Comparison of ENCODE assay signal across 8 cellular contexts in genomic region chr1:89525169-89525855, GRCh38. TPM values are rescaled to one million over a fixed set of nuclear protein-coding genes. Genes with fewer than 3 reads are reported as not detected.
A peak's percentile ranks its signal among the peaks of the same experiment; 100 is the strongest.
DNase-seq lines count a peak whose midpoint lies in the region; ATAC-seq and TF ChIP-seq lines count a peak whose summit lies in the region.

No MANE protein-coding gene starts in this region.

- H3K4me3 ChIP-seq in A673 (ENCODE audit: low read depth, low read length, poor library complexity, severe bottlenecking), result peak overlapping the region; percentile 91
- H3K4me3 ChIP-seq in gastroesophageal sphincter, result peak overlapping the region; percentile 78 to 96
- H3K4me3 ChIP-seq in osteoblast (ENCODE audit: insufficient read depth, low read length), result peak overlapping the region; percentile 85

- ATAC-seq in GM18511 (IDR thresholded peaks at IDR 0.05; ENCODE audit: unreplicated experiment) (peak; percentile 31), HG03139 (IDR thresholded peaks at IDR 0.05; ENCODE audit: unreplicated experiment) (peak; percentile 29), gastroesophageal sphincter (no peak), HG03175 (IDR thresholded peaks at IDR 0.05; ENCODE audit: unreplicated experiment) (no peak)

- peak; percentile 33; the same call in 1 of the 2 replicates for TF ChIP-seq CTCF in A673 (conservative IDR thresholded peaks at IDR 0.05; ENCODE audit: low read depth, low read length)
- TF ChIP-seq CTCF in gastroesophageal sphincter (IDR thresholded peaks at IDR 0.05), result no peak
- TF ChIP-seq CTCF in osteoblast (IDR thresholded peaks at IDR 0.05; ENCODE audit: extremely low read depth, low read depth, low read length), result no peak

- no peaks in the 10 kb centered on the region for H3K79me2 ChIP-seq in osteoblast (ENCODE audit: insufficient read depth, low read length)

- peak overlapping the region; percentile 91 for H2AFZ ChIP-seq in osteoblast (ENCODE audit: low read length)

- H3K36me3 ChIP-seq in A673 (ENCODE audit: insufficient read depth, low read length, poor library complexity, severe bottlenecking) (no peaks in the 10 kb centered on the region), gastroesophageal sphincter (no peaks in the 10 kb centered on the region), osteoblast (ENCODE audit: insufficient read depth, low read length) (no peaks in the 10 kb centered on the region)

- TF ChIP-seq EP300 in gastroesophageal sphincter (IDR thresholded peaks at IDR 0.05), result no peak

- no TSS peak for BruUV-seq in A673 (replicated peaks; lab: Mats Ljungman, UMichigan)

- H4K20me1 ChIP-seq in osteoblast (ENCODE audit: insufficient read depth, low read length), result no peaks in the 10 kb centered on the region

- WGBS in gastroesophageal sphincter (ENCODE audit: low coverage in 1 of 2), 2 donors, result 15 to 59% methylated on average over 2 to 6 of the region's 35 CpGs

- POLR2A ChIA-PET in A673 (lab: Charles Lee; ENCODE audit: low non-redundant PET), result interaction anchor here (0.6 kb wide), 1 partner anchor 1078 kb away, joined by 3 read pairs; no protein-coding TSS in a partner anchor

- CTCF ChIA-PET in A673 (lab: Charles Lee), result no interaction called here

- TF ChIP-seq POLR2A in gastroesophageal sphincter (IDR thresholded peaks at IDR 0.05), result no peak

- H3K9me3 ChIP-seq in A673 (ENCODE audit: low read depth, low read length, poor library complexity, severe bottlenecking) (no peaks in the 10 kb centered on the region), gastroesophageal sphincter (no peaks in the 10 kb centered on the region), osteoblast (ENCODE audit: low read depth, low read length) (no peaks in the 10 kb centered on the region)

- DNase-seq in A673 (ENCODE audit: low spot score) (peak; percentile 76), NOMO-1 treated with DMSO at 0.1 percent for 48 hours (lab: John Stamatoyannopoulos, UW; ENCODE audit: unreplicated experiment) (peak; percentile 48), osteoblast (ENCODE audit: insufficient read length, low spot score, missing footprints) (peak; percentile 59)
- peak; percentile 25 for DNase-seq in activated T-helper 9 cell treated with anti-CD3 and anti-CD28 coated beads, Interleukin-2, amount 50 U/mL, for 16 hours (ENCODE audit: low read depth)

- peak overlapping the region; percentile 84 for H3K27ac ChIP-seq in A673 (ENCODE audit: low read depth, low read length, poor library complexity, severe bottlenecking)
- peak overlapping the region; percentile 32 to 95 (median 88) for H3K27ac ChIP-seq in gastroesophageal sphincter
- no peak overlapping the region for H3K27ac ChIP-seq in osteoblast (ENCODE audit: low read depth, low read length)

- peak overlapping the region; percentile 90 for H3K4me2 ChIP-seq in osteoblast (ENCODE audit: insufficient read depth, low read length)

- H3K27me3 ChIP-seq in A673 (replicated peaks; ENCODE audit: insufficient read depth, low read depth, low read length, poor library complexity) (no peaks in the 10 kb centered on the region), gastroesophageal sphincter (no peaks in the 10 kb centered on the region), osteoblast (ENCODE audit: insufficient read depth, low read length) (peaks cover 5% of the 10 kb centered on the region)

- intact Hi-C loops in A673 (cut with micrococcal nuclease; ENCODE audit: unreplicated experiment), result loop anchor here (10.0 kb wide), 1 partner anchor 469 kb away; the partner anchor contains the start of gene ZNF326

- H3K4me1 ChIP-seq in A673 (ENCODE audit: insufficient read depth, low read length, poor library complexity, severe bottlenecking), result peaks cover 35% of the 10 kb centered on the region
- H3K4me1 ChIP-seq in gastroesophageal sphincter, result peaks cover 0 to 31% (median 4%) of the 10 kb centered on the region in 3 donors
- H3K4me1 ChIP-seq in osteoblast (ENCODE audit: insufficient read depth, low read length), result peaks cover 10% of the 10 kb centered on the region

RNA-seq across cellular contexts. Expression of gene LRRC8B, which starts 0.7 kb away (rescaled TPM):
- 18.9 and 20.0 TPM in 2 replicates for total RNA-seq in A673 (2021)
- total RNA-seq in gastroesophageal sphincter, result 1 to 10 TPM; 3.5 to 6.9 (median 5.0) TPM
- 1.2 and 1.4 TPM in 2 replicates for total RNA-seq in osteoblast

Comparison
In these comparisons a context has a peak if more than half of its experiments do, and no peak if none do; other contexts are left out.
1. DNase-seq: peak in every context shown above with its lines; median percentile 76 in A673; 59 in osteoblast; 48 in NOMO-1 treated with DMSO at 0.1 percent for 48 hours; 25 in activated T-helper 9 cell treated with anti-CD3 and anti-CD28 coated beads, Interleukin-2, amount 50 U/mL, for 16 hours.
2. ATAC-seq: peak in GM18511 (single experiment) and HG03139 (single experiment); none in gastroesophageal sphincter (single experiment) and HG03175 (single experiment).
3. Peak in every context shown above with its lines, with median percentiles within 50 percentile points of each other: H3K4me3 ChIP-seq.